In genomic region chr10:16720812-16721211, GRCh38 we compare ENCODE assay signal across 30 cellular contexts.
A peak's percentile ranks its signal among the peaks of the same experiment; 100 is the strongest.
DNase-seq lines count a peak whose midpoint lies in the region; ATAC-seq, FAIRE-seq and TF ChIP-seq lines count a peak whose summit lies in the region.
"Had no signal": no experiment of that assay in that cellular context is flagged by ENCODE, and none has a peak within 500 bp of the region (broad histone marks: within the 10 kb centered on the region; RNA-seq: fewer than 3 reads in every experiment).

No MANE protein-coding gene starts in this region.

- H3K4me1 ChIP-seq in A549 (no peaks in the 10 kb centered on the region), HEK293 (ENCODE audit: control insufficient read depth, insufficient read depth, low read length) (no peaks in the 10 kb centered on the region), thyroid gland (no peaks in the 10 kb centered on the region)
- H3K4me1 ChIP-seq: BE2C; BLaER1; BLaER1 treated with 17β-estradiol and CSF1 and Interleukin-3, amounts not matched to agents 10 nM and 100 nM had no signal

- CTCF ChIA-PET in A549 (lab: Yijun Ruan, JAX), result interaction anchor here (0.6 kb wide), 2 partner anchors 663 to 848 kb away, joined by 3 read pairs; no protein-coding TSS in a partner anchor
- CTCF ChIA-PET in HEK293 (lab: Yijun Ruan, JAX), result no interaction called here

- H3K36me3 ChIP-seq in HEK293 (ENCODE audit: control insufficient read depth in 2 of 2, insufficient read depth in 1 of 2, low read length in 2 of 2), result no peaks in the 10 kb centered on the region
- no peaks in the 10 kb centered on the region for H3K36me3 ChIP-seq in thyroid gland
- H3K36me3 ChIP-seq: BE2C had no signal

- H3K27ac ChIP-seq in A549, result no peak overlapping the region
- H3K27ac ChIP-seq in HEK293 (ENCODE audit: extremely low read depth, low read depth, low read length), result no peak overlapping the region
- H3K27ac ChIP-seq in thyroid gland, result no peak overlapping the region
- H3K27ac ChIP-seq: 22Rv1; BLaER1; BLaER1 treated with 17β-estradiol and CSF1 and Interleukin-3, amounts not matched to agents 10 nM and 100 nM; C4-2B had no signal

- TF ChIP-seq POLR2A in A549 (IDR thresholded peaks at IDR 0.05; ENCODE audit: low read length), result no peak
- no peak for TF ChIP-seq POLR2A in thyroid gland (IDR thresholded peaks at IDR 0.05)

- no peak for FAIRE-seq in A549 (lab: Jason Lieb, UNC)
- FAIRE-seq: A204.1, D721Med had no signal

- no peak for DNase-seq in A549 (ENCODE audit: low read depth in 1 of 2, low spot score in 1 of 2)
- no peak for DNase-seq in occipital lobe (lab: John Stamatoyannopoulos, UW)
- DNase-seq in thyroid gland, result no peak
- DNase-seq: 8988T; ACHN; AML-193; BE2C; C1 segment of cervical spinal cord; Caco-2; Calu3; CD4-positive, alpha-beta memory T cell; CD4-positive, alpha-beta T cell; CD4-positive, CD25-positive, alpha-beta regulatory T cell; CD8-positive, alpha-beta memory T cell; CD8-positive, alpha-beta T cell; COR-L47; DMS 273 treated with DMSO at 0.1 percent for 48 hours; DMS153; DMS53; DMS79; DMS79 treated with DMSO at 0.1 percent for 48 hours; DND-41; EL had no signal

- TF ChIP-seq RAD21 in A549 (conservative IDR thresholded peaks at IDR 0.05 in 1 of 2, IDR thresholded peaks at IDR 0.05 in 1 of 2), result no peak

- intact Hi-C loops in thyroid gland (cut with DNase I), result no loop called here

- H3K4me2 ChIP-seq in A549, result no peak overlapping the region
- H3K4me2 ChIP-seq: BLaER1; BLaER1 treated with 17β-estradiol and CSF1 and Interleukin-3, amounts not matched to agents 10 nM and 100 nM had no signal

- 86% methylated on average over 2 of the region's 2 CpGs for WGBS in A549 (ENCODE audit: missing lambda C conversion rate)
- 93 to 97% methylated on average over 2 of the region's 2 CpGs for WGBS in thyroid gland, 2 donors

- POLR2A ChIA-PET in A549 (lab: Yijun Ruan, JAX) (no interaction called here), HEK293 (lab: Yijun Ruan, JAX) (no interaction called here)

- H3K4me3 ChIP-seq in A549, result no peak overlapping the region
- H3K4me3 ChIP-seq in HEK293 (ENCODE audit: low read depth, low read length), result no peak overlapping the region
- no peak overlapping the region for H3K4me3 ChIP-seq in thyroid gland (replicated peaks in 1 of 3)
- H3K4me3 ChIP-seq: BLaER1; BLaER1 treated with 17β-estradiol and CSF1 and Interleukin-3, amounts not matched to agents 10 nM and 100 nM had no signal

- H3K9me3 ChIP-seq in A549 (no peaks in the 10 kb centered on the region), HEK293 (ENCODE audit: control insufficient read depth, insufficient read depth, low read depth, low read length) (no peaks in the 10 kb centered on the region), thyroid gland (no peaks in the 10 kb centered on the region)
- H3K9me3 ChIP-seq: BE2C had no signal

- no peaks in the 10 kb centered on the region for H3K27me3 ChIP-seq in thyroid gland
- H3K27me3 ChIP-seq: BE2C; BLaER1; BLaER1 treated with 17β-estradiol and CSF1 and Interleukin-3, amounts not matched to agents 10 nM and 100 nM had no signal

- no peak for ATAC-seq in A549
- ATAC-seq: CD8-positive, alpha-beta T cell had no signal

- TF ChIP-seq CTCF in A549 (IDR thresholded peaks at IDR 0.05) (no peak), HEK293 (tag by site-specific recombination; IDR thresholded peaks at IDR 0.05) (no peak), thyroid gland (IDR thresholded peaks at IDR 0.05) (no peak)

- TF ChIP-seq EP300 in A549 (IDR thresholded peaks at IDR 0.05), result no peak

TF ChIP-seq in A549, 52 proteins besides CTCF, POLR2A, EP300 and RAD21:
- TF ChIP-seq HOXA7 (CRISPR knock-in tag; IDR thresholded peaks at IDR 0.05) (no peak), ZC3H11A (IDR thresholded peaks at IDR 0.05) (peak; percentile 62)

TF ChIP-seq in HEK293, 187 proteins besides CTCF, POLR2A, EP300 and RAD21 (continues in another document):
- TF ChIP-seq BCL11B (tag by site-specific recombination; IDR thresholded peaks at IDR 0.05; ENCODE audit: low read depth) (no peak), ZNF658 (tag by site-specific recombination; IDR thresholded peaks at IDR 0.05) (no peak), ZNF311 (tag by site-specific recombination; IDR thresholded peaks at IDR 0.05; ENCODE audit: borderline replicate concordance) (no peak), ZNF37A (tag by site-specific recombination; IDR thresholded peaks at IDR 0.05) (no peak), YY1 (tag by site-specific recombination; IDR thresholded peaks at IDR 0.05) (no peak), ZNF654 (tag by site-specific recombination; IDR thresholded peaks at IDR 0.05; ENCODE audit: low read depth) (0 out of 2 replicates have a peak, but pooled peaks have one; percentile 2), KLF1 (tag by site-specific recombination; IDR thresholded peaks at IDR 0.05) (no peak), ZNF394 (tag by site-specific recombination; IDR thresholded peaks at IDR 0.05; ENCODE audit: borderline replicate concordance) (peak; percentile 63; the same call in 1 of the 2 replicates), HOXA7 (CRISPR knock-in tag; IDR thresholded peaks at IDR 0.05; ENCODE audit: borderline replicate concordance) (no peak), ZNF677 (tag by site-specific recombination; IDR thresholded peaks at IDR 0.05) (no peak), ZNF585B (tag by site-specific recombination; IDR thresholded peaks at IDR 0.05) (no peak), ZNF266 (tag by site-specific recombination; IDR thresholded peaks at IDR 0.05; ENCODE audit: low read depth) (no peak), ZNF596 (tag by site-specific recombination; IDR thresholded peaks at IDR 0.05) (no peak), ZNF302 (tag by site-specific recombination; IDR thresholded peaks at IDR 0.05; ENCODE audit: low read depth) (no peak), ZNF521 (tag by site-specific recombination; IDR thresholded peaks at IDR 0.05) (no peak), ZNF518A (tag by site-specific recombination; conservative IDR thresholded peaks at IDR 0.05; ENCODE audit: low read depth) (peak; percentile 66; the same call in 1 of the 2 replicates), ZNF777 (tag by site-specific recombination; IDR thresholded peaks at IDR 0.05; ENCODE audit: borderline replicate concordance) (no peak), ZNF19 (tag by site-specific recombination; IDR thresholded peaks at IDR 0.05; ENCODE audit: low read depth) (no peak), KLF7 (tag by site-specific recombination; IDR thresholded peaks at IDR 0.05; ENCODE audit: borderline replicate concordance) (no peak), ZNF707 (tag by site-specific recombination; IDR thresholded peaks at IDR 0.05) (no peak), ZNF202 (tag by site-specific recombination; IDR thresholded peaks at IDR 0.05; ENCODE audit: borderline replicate concordance) (no peak), ZNF391 (tag by site-specific recombination; IDR thresholded peaks at IDR 0.05; ENCODE audit: borderline replicate concordance, low read depth) (no peak), ZNF704 (tag by site-specific recombination; IDR thresholded peaks at IDR 0.05) (no peak)
